1 cellular context compared by ENCODE assay signal in genomic region chr5:143213851-143214363, GRCh38.
TF ChIP-seq lines count a peak whose summit lies in the region.

No MANE protein-coding gene starts in this region.

TF ChIP-seq in GM12878, 131 proteins besides CTCF, POLR2A, EP300 and RAD21 (continued from another document):
- TF ChIP-seq ZBTB40 (IDR thresholded peaks at IDR 0.05; ENCODE audit: borderline replicate concordance) (no peak; the same call in 1 of the 2 replicates), ZNF217 (IDR thresholded peaks at IDR 0.05) (no peak)
